Comparison of ENCODE assay signal across 31 cellular contexts in the genomic region with DNA sequence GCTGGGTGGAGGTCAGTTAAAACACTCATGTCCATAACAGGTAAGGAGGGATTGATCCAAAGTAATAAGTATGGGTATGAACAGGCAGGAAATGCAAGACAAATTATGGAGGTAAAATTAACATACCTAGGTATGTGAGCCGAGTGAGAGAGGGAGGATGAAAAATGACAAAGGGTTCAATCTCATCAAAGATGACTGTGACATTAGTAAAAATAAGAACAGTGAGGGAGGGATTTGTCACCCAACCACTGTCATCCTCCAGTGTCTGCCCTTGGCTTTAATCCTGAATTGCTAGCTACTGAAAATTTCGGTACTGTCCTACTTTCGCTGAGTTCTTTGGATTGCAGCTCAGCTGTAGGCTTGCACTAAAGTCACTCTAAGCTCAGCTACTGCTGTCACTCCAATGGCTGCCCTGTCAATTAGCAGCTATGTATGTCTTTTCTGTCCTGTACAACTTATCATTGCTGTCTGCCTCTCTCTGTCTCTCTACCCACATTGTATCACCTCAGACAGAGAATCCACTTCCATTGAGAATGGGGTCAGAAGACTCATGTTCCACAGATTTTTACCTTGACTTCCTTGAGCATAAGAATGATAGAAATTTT.
"Had no signal": no experiment of that assay in that cellular context is flagged by ENCODE, and none has a peak within 500 bp of the region (broad histone marks: within the 10 kb centered on the region; RNA-seq: fewer than 3 reads in every experiment).

No MANE protein-coding gene starts in this region.

- H3K4me3 ChIP-seq: SJCRH30, SK-N-MC had no signal

- H3K27ac Mint-ChIP-seq: activated CD8-positive, alpha-beta T cell treated with anti-CD3 and anti-CD28 coated beads for 36 hours; activated naive CD4-positive, alpha-beta T cell treated with anti-CD3 and anti-CD28 coated beads, Interleukin-2, amount 10 ng/mL, durations not matched to agents 7 days and 5 days; activated naive CD8-positive, alpha-beta T cell; activated naive CD8-positive, alpha-beta T cell treated with anti-CD3 and anti-CD28 coated beads, Interleukin-2, amount 50 U/mL, for 24 hours; activated T-helper 1 cell treated with anti-CD3 and anti-CD28 coated beads, Interleukin-12 subunit alpha, Interleukin-12 subunit beta, Interleukin-2, Interleukin-4 antibody, amounts not matched to agents 30 ng/mL and 10 ng/mL and 1 ng/mL, durations not matched to agents 14 hours and 24 hours and 36 hours; brain had no signal

- H3K9me3 Mint-ChIP-seq: activated CD8-positive, alpha-beta T cell treated with anti-CD3 and anti-CD28 coated beads for 36 hours; activated naive CD4-positive, alpha-beta T cell treated with anti-CD3 and anti-CD28 coated beads, Interleukin-2, amount 10 ng/mL, durations not matched to agents 7 days and 5 days; activated naive CD8-positive, alpha-beta T cell treated with anti-CD3 and anti-CD28 coated beads, Interleukin-2, amount 50 U/mL, for 24 hours; activated T-helper 1 cell treated with anti-CD3 and anti-CD28 coated beads, Interleukin-12 subunit alpha, Interleukin-12 subunit beta, Interleukin-2, Interleukin-4 antibody, amounts not matched to agents 30 ng/mL and 10 ng/mL and 1 ng/mL, durations not matched to agents 14 hours and 24 hours and 36 hours; brain had no signal

- H3K27ac ChIP-seq: SJCRH30, SK-N-MC, WERI-Rb-1 had no signal

- H3K36me3 Mint-ChIP-seq: activated naive CD4-positive, alpha-beta T cell treated with anti-CD3 and anti-CD28 coated beads, Interleukin-2, amount 10 ng/mL, durations not matched to agents 7 days and 5 days; brain had no signal

- FAIRE-seq: bronchial epithelial cell had no signal

- H3K27me3 ChIP-seq: SJCRH30 had no signal

- H3K4me3 Mint-ChIP-seq: activated CD8-positive, alpha-beta T cell treated with anti-CD3 and anti-CD28 coated beads for 36 hours; activated naive CD4-positive, alpha-beta T cell treated with anti-CD3 and anti-CD28 coated beads, Interleukin-2, amount 10 ng/mL, durations not matched to agents 7 days and 5 days; activated naive CD8-positive, alpha-beta T cell; activated naive CD8-positive, alpha-beta T cell treated with anti-CD3 and anti-CD28 coated beads, Interleukin-2, amount 50 U/mL, for 24 hours; activated T-helper 1 cell treated with anti-CD3 and anti-CD28 coated beads, Interleukin-12 subunit alpha, Interleukin-12 subunit beta, Interleukin-2, Interleukin-4 antibody, amounts not matched to agents 30 ng/mL and 10 ng/mL and 1 ng/mL, durations not matched to agents 14 hours and 24 hours and 36 hours; brain had no signal

- ATAC-seq: activated CD8-positive, alpha-beta T cell treated with anti-CD3 and anti-CD28 coated beads for 36 hours; activated naive CD8-positive, alpha-beta T cell treated with anti-CD3 and anti-CD28 coated beads, Interleukin-2, amount 50 U/mL, for 24 hours; Panc1 had no signal

- DNase-seq: activated CD4-positive, alpha-beta T cell treated with anti-CD3 and anti-CD28 coated beads for 1 hour; activated CD4-positive, alpha-beta T cell treated with anti-CD3 and anti-CD28 coated beads for 48 hours; activated CD4-positive, CD25-positive, alpha-beta regulatory T cell; activated CD8-positive, alpha-beta T cell treated with anti-CD3 and anti-CD28 coated beads for 36 hours; activated effector memory CD4-positive, alpha-beta T cell treated with Interleukin-2 at 50 U/mL for 16 hours; activated naive CD4-positive, alpha-beta T cell treated with anti-CD3 and anti-CD28 coated beads, Interleukin-2, amount 10 ng/mL, durations not matched to agents 7 days and 5 days; activated naive CD8-positive, alpha-beta T cell treated with anti-CD3 and anti-CD28 coated beads, Interleukin-2, amount 50 U/mL, for 24 hours; activated T-cell treated with anti-CD3 and anti-CD28 coated beads, Interleukin-2, amount 50 U/mL, for 1 hour; anterior cingulate cortex; cerebellar nuclear complex; Karpas-422; NCI-H1105; NCI-H1417 treated with DMSO at 0.1 percent for 48 hours; NCI-H187 treated with DMSO at 0.1 percent for 48 hours; NCI-H2081; NCI-H2171 treated with DMSO at 0.1 percent for 48 hours; NCI-H2227 treated with DMSO at 0.1 percent for 48 hours; NCI-H446; NCI-H510A treated with DMSO at 0.1 percent for 48 hours; NCI-H526 treated with DMSO at 0.1 percent for 48 hours; NCI-H774; SHP77; SJCRH30; T1000; WERI-Rb-1 had no signal

- H3K9me3 ChIP-seq: SJCRH30 had no signal

- H3K36me3 ChIP-seq: SJCRH30, WERI-Rb-1 had no signal

- H3K4me1 Mint-ChIP-seq: activated naive CD4-positive, alpha-beta T cell treated with anti-CD3 and anti-CD28 coated beads, Interleukin-2, amount 10 ng/mL, durations not matched to agents 7 days and 5 days; activated naive CD8-positive, alpha-beta T cell treated with anti-CD3 and anti-CD28 coated beads, Interleukin-2, amount 50 U/mL, for 24 hours; brain had no signal

- H3K4me1 ChIP-seq: SJCRH30 had no signal
